ENCODE assay signal across 9 cellular contexts in the genomic region with DNA sequence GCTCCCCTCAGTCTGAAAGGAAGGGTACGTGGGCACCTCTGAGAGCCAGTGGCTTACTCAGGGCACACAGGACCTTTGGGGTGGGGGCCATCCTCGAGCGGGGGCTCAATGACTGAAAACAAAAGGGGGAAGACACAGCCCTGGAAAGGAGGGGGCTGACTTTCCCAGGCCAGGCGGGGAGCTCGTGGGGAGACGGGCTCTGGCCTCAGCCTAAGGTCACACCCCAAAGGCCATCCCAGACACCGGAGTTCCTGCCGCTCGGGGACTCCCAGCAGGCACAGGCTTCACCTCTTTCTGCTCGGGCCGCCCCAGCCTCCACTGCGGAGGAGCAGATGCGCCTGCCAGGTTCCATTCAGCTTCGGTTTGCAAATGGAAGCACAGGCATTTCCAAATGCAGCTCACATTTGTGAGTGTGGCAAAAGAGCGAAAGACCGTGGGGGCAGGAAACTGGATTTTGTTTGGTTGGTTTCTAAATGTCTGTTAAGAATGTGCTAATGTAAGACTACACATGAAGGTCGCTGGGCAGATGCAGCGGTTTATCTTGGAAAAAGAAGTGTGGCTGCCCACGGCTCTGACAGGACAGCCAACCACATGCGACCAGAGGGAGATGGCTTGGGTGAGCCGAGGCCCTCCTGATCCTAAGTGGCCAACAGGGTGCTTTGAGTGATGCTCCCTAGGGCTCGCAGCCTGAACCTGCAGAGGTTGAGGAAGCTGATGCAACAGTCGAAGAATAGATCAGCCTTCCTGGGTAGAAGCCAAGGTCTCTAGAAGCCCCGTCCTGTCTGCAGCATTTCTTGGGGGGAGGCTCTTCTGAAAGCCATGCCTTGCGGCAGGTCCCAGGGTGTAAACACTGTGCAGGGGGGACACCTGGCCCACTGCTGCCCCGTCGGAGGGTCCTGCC.
DNase-seq lines count a peak whose midpoint lies in the region; ATAC-seq and TF ChIP-seq lines count a peak whose summit lies in the region.
"Had no signal": no experiment of that assay in that cellular context is flagged by ENCODE, and none has a peak within 500 bp of the region (broad histone marks: within the 10 kb centered on the region; RNA-seq: fewer than 3 reads in every experiment).

No MANE protein-coding gene starts in this region.

- H3K4me3 ChIP-seq in heart left ventricle (peak overlapping the region in 1 of 12 donors; percentile 21), subcutaneous abdominal adipose tissue (ENCODE audit: low read depth in 1 of 5, low read length in 5 of 5) (peak overlapping the region in 2 of 5 donors; percentile 7 to 17)

- H3K27me3 ChIP-seq in heart left ventricle (no peaks in the 10 kb centered on the region), subcutaneous abdominal adipose tissue (ENCODE audit: control insufficient read depth in 5 of 5, insufficient read depth in 4 of 5, low read length in 5 of 5) (peaks cover 0 to 3% (median 0%) of the 10 kb centered on the region in 5 donors)

- POLR2A ChIA-PET in activated CD8-positive, alpha-beta T cell treated with anti-CD3 and anti-CD28 coated beads, Interleukin-2, amount 10 ng/mL, durations not matched to agents 7 days and 5 days (lab: Charles Lee): interaction anchor here (0.6 to 1.1 kb wide), 5 partner anchors 11 to 137 kb away, joined by 3 to 7 read pairs (median 4); a partner anchor contains a TSS

- H3K27me3 Mint-ChIP-seq in activated CD8-positive, alpha-beta T cell treated with anti-CD3 and anti-CD28 coated beads, Interleukin-2, amount 10 ng/mL, durations not matched to agents 7 days and 5 days (ENCODE audit: low read depth): no peaks in the 10 kb centered on the region

- TF ChIP-seq CTCF in heart left ventricle (IDR thresholded peaks at IDR 0.05): no peak

- peaks cover 35% of the 10 kb centered on the region for H3K36me3 Mint-ChIP-seq in activated CD8-positive, alpha-beta T cell treated with anti-CD3 and anti-CD28 coated beads, Interleukin-2, amount 10 ng/mL, durations not matched to agents 7 days and 5 days (ENCODE audit: low read depth)

- H3K9me3 ChIP-seq in heart left ventricle (no peaks in the 10 kb centered on the region), subcutaneous abdominal adipose tissue (ENCODE audit: control insufficient read depth in 5 of 5, low read length in 5 of 5) (no peaks in the 10 kb centered on the region)

- no peak overlapping the region for H3K9ac ChIP-seq in subcutaneous abdominal adipose tissue (ENCODE audit: low read length in 5 of 5)

- no peaks in the 10 kb centered on the region for H3K9me3 Mint-ChIP-seq in activated CD8-positive, alpha-beta T cell treated with anti-CD3 and anti-CD28 coated beads, Interleukin-2, amount 10 ng/mL, durations not matched to agents 7 days and 5 days (ENCODE audit: insufficient read depth)

- H3K36me3 ChIP-seq in heart left ventricle: no peaks in the 10 kb centered on the region
- no peaks in the 10 kb centered on the region for H3K36me3 ChIP-seq in subcutaneous abdominal adipose tissue (ENCODE audit: control insufficient read depth in 5 of 5, insufficient read depth in 5 of 5, low read length in 5 of 5)

- peaks cover 95% of the 10 kb centered on the region for H3K4me1 Mint-ChIP-seq in activated CD8-positive, alpha-beta T cell treated with anti-CD3 and anti-CD28 coated beads, Interleukin-2, amount 10 ng/mL, durations not matched to agents 7 days and 5 days (ENCODE audit: low read depth)

- 53 to 73% (median 60%) methylated on average over 19 to 27 of the region's 27 CpGs for WGBS in heart left ventricle, 4 donors

- peak overlapping the region; percentile 93 for H3K27ac Mint-ChIP-seq in activated CD8-positive, alpha-beta T cell treated with anti-CD3 and anti-CD28 coated beads, Interleukin-2, amount 10 ng/mL, durations not matched to agents 7 days and 5 days

- CTCF ChIA-PET in activated CD8-positive, alpha-beta T cell treated with anti-CD3 and anti-CD28 coated beads, Interleukin-2, amount 10 ng/mL, durations not matched to agents 7 days and 5 days (lab: Charles Lee): interaction anchor here (1.2 to 4.8 kb wide), 3 partner anchors 34 to 134 kb away, joined by 3 to 54 read pairs (median 4); no protein-coding TSS in a partner anchor

- peak; percentile 10 for ATAC-seq in activated CD8-positive, alpha-beta T cell treated with anti-CD3 and anti-CD28 coated beads, Interleukin-2, amount 10 ng/mL, durations not matched to agents 7 days and 5 days
- ATAC-seq in heart left ventricle (peak in 2 of 4 donors; percentile 6 to 21), GM19328 (IDR thresholded peaks at IDR 0.05; ENCODE audit: unreplicated experiment) (no peak)

- intact Hi-C loops in heart left ventricle (cut with DNase I): no loop called here

- H3K27ac ChIP-seq in heart left ventricle: peak overlapping the region in 11 of 12 donors; percentile 23 to 86 (median 79)
- H3K27ac ChIP-seq in subcutaneous abdominal adipose tissue (ENCODE audit: low read depth, low read length): peak overlapping the region; percentile 41
- H3K27ac ChIP-seq: 22Rv1 had no signal

- peaks cover 28 to 98% (median 63%) of the 10 kb centered on the region in 12 donors for H3K4me1 ChIP-seq in heart left ventricle
- H3K4me1 ChIP-seq in subcutaneous abdominal adipose tissue (ENCODE audit: control insufficient read depth in 5 of 5, insufficient read depth in 5 of 5, low read length in 5 of 5): peaks cover 22 to 65% (median 55%) of the 10 kb centered on the region in 5 donors

- no peak for TF ChIP-seq POLR2A in heart left ventricle (IDR thresholded peaks at IDR 0.05)

- DNase-seq in DMS 273 (lab: John Stamatoyannopoulos, UW; ENCODE audit: unreplicated experiment) (peak; percentile 15), DMS 273 treated with DMSO at 0.1 percent for 48 hours (lab: John Stamatoyannopoulos, UW) (no peak), heart left ventricle (peak in 2 of 5 donors; percentile 35 to 65), RKO (ENCODE audit: low spot score) (no peak)
- peak; percentile 51 for DNase-seq in activated CD8-positive, alpha-beta T cell treated with anti-CD3 and anti-CD28 coated beads, Interleukin-2, amount 10 ng/mL, durations not matched to agents 7 days and 5 days
- no peak for DNase-seq in effector CD8-positive, alpha-beta T cell (lab: John Stamatoyannopoulos, UW)

- peak overlapping the region; percentile 49 for H3K4me3 Mint-ChIP-seq in activated CD8-positive, alpha-beta T cell treated with anti-CD3 and anti-CD28 coated beads, Interleukin-2, amount 10 ng/mL, durations not matched to agents 7 days and 5 days

Comparison
In these comparisons a context has a peak if more than half of its experiments do, and no peak if none do; other contexts are left out.
1. DNase-seq: peak in DMS 273 (single experiment) and activated CD8-positive, alpha-beta T cell treated with anti-CD3 and anti-CD28 coated beads, Interleukin-2, amount 10 ng/mL, durations not matched to agents 7 days and 5 days (single experiment); none in DMS 273 treated with DMSO at 0.1 percent for 48 hours (single experiment), effector CD8-positive, alpha-beta T cell (single experiment) and RKO (single experiment).